9 cellular contexts compared by ENCODE assay signal in the genomic region with DNA sequence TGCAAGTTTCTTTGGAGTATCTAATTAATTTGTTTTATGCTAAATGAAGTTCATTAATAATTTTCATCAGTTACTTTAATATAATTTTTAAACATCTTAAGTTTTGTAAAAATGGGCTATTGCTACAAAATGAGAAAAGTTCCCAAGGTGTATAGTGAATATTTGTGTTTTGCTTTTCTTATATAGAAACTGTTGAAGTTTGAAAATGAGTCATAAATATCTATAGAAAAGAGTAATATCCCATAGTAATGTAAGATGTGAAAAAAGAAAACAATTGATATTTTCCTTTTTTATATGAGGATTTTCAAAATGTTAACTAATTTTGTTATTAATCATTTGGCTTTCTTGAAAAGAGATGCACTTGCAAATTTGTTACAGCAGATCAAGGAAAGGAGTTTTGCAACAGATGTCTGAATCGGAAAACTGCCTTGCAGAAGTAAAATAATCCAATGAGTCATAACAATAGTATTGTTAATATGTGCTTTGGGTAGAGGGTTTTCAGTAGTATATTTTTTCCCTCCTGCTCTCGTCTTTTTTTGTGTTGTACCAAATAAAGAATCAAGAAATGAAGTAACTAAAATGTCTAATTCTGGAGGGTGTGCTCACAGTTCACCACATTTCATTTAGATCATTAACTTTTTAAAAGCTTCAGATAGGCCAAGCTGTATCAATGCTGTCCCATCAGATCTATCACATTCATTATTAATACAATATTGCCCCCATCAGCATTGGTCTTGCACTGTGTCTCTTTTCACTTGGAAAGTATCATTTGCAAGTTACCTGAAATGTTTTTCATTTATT. TPM values are rescaled to one million over a fixed set of nuclear protein-coding genes. Genes with fewer than 3 reads are reported as not detected.
DNase-seq lines count a peak whose midpoint lies in the region; ATAC-seq and TF ChIP-seq lines count a peak whose summit lies in the region.
"Had no signal": no experiment of that assay in that cellular context is flagged by ENCODE, and none has a peak within 500 bp of the region (broad histone marks: within the 10 kb centered on the region; RNA-seq: fewer than 3 reads in every experiment).

No MANE protein-coding gene starts in this region.

- no peak overlapping the region for H3K27ac ChIP-seq in breast epithelium

- no peaks in the 10 kb centered on the region for H3K36me3 Mint-ChIP-seq in MCF 10A (ENCODE audit: insufficient read depth, unreplicated experiment)

- H3K4me3 Mint-ChIP-seq in MCF 10A (ENCODE audit: unreplicated experiment): no peak overlapping the region
- H3K4me3 Mint-ChIP-seq: B cell had no signal

- H3K9me3 Mint-ChIP-seq in MCF 10A (ENCODE audit: unreplicated experiment): no peaks in the 10 kb centered on the region

- POLR2A ChIA-PET in MCF 10A (lab: Yijun Ruan, JAX): interaction anchor here (0.6 to 2.5 kb wide), 7 partner anchors 11 to 145 kb away, joined by 3 to 19 read pairs (median 3); a partner anchor contains a TSS

- H3K9ac ChIP-seq in skeletal muscle satellite cell (ENCODE audit: low read depth, low read length): no peak overlapping the region

- no peaks in the 10 kb centered on the region for H3K27me3 Mint-ChIP-seq in MCF 10A (ENCODE audit: insufficient read depth, unreplicated experiment)
- H3K27me3 Mint-ChIP-seq: B cell had no signal

- H3K27me3 ChIP-seq in breast epithelium (no peaks in the 10 kb centered on the region), skeletal muscle satellite cell (ENCODE audit: control insufficient read depth, insufficient read depth, low read length) (no peaks in the 10 kb centered on the region)

- intact Hi-C loops in MCF 10A (cut with micrococcal nuclease) (loop anchor here (1.0 to 10.0 kb wide), 3 partner anchors 331 to 909 kb away; no protein-coding TSS in a partner anchor), breast epithelium (cut with DNase I; ENCODE audit: low total_unique reads) (no loop called here), left colon (cut with DNase I, micrococcal nuclease) (no loop called here), head of caudate nucleus (cut with DNase I) (no loop called here)

- H3K4me3 ChIP-seq in breast epithelium: no peak overlapping the region
- H3K4me3 ChIP-seq in skeletal muscle satellite cell (ENCODE audit: low read length): no peak overlapping the region

- ATAC-seq in HG02852 (IDR thresholded peaks at IDR 0.05; ENCODE audit: unreplicated experiment) (peak; percentile 79), left colon (no peak)

- TF ChIP-seq POLR2A in breast epithelium (IDR thresholded peaks at IDR 0.05): no peak

- CTCF ChIA-PET in MCF 10A (lab: Yijun Ruan, JAX): interaction anchor here (0.6 to 1.0 kb wide), 5 partner anchors 15 to 933 kb away, joined by 3 read pairs; a partner anchor contains a TSS

- H3K4me2 ChIP-seq in skeletal muscle satellite cell (ENCODE audit: low read length): peak overlapping the region; percentile 62

- H3K36me3 ChIP-seq in breast epithelium: no peaks in the 10 kb centered on the region
- H3K36me3 ChIP-seq in skeletal muscle satellite cell (ENCODE audit: insufficient read depth, low read length): no peaks in the 10 kb centered on the region

- H3K4me1 ChIP-seq in breast epithelium: no peaks in the 10 kb centered on the region
- H3K4me1 ChIP-seq in skeletal muscle satellite cell (ENCODE audit: control insufficient read depth, insufficient read depth, low read length): peaks cover 10% of the 10 kb centered on the region

- H3K9me3 ChIP-seq in breast epithelium (no peaks in the 10 kb centered on the region), skeletal muscle satellite cell (replicated peaks; ENCODE audit: low read length) (no peaks in the 10 kb centered on the region)

- H3K27ac Mint-ChIP-seq in MCF 10A (ENCODE audit: low read depth, unreplicated experiment): no peak overlapping the region
- H3K27ac Mint-ChIP-seq: B cell had no signal

- BruUV-seq in MCF 10A (replicated peaks; lab: Mats Ljungman, UMichigan): no TSS peak

- peak; percentile 27 for TF ChIP-seq CTCF in MCF 10A (IDR thresholded peaks at IDR 0.05; ENCODE audit: unreplicated experiment)
- TF ChIP-seq CTCF in breast epithelium (IDR thresholded peaks at IDR 0.05): no peak

- DNase-seq in MCF 10A (ENCODE audit: unreplicated experiment): peak; percentile 47
- DNase-seq in breast epithelium (ENCODE audit: low spot score in 2 of 2): no peak
- peak; percentile 23 for DNase-seq in RPMI7951 (ENCODE audit: low read depth)
- no peak for DNase-seq in UCSD-AML1 (lab: John Stamatoyannopoulos, UW; ENCODE audit: unreplicated experiment)
- DNase-seq in left colon: no peak
- DNase-seq in head of caudate nucleus: no peak

- H3K4me1 Mint-ChIP-seq in MCF 10A (ENCODE audit: insufficient read depth, unreplicated experiment): peaks cover 5% of the 10 kb centered on the region

RNA-seq across cellular contexts. Expression of a gene that starts 15.5 kb away (rescaled TPM):
- total RNA-seq in MCF 10A (2022) (0.84 and 1.0 TPM in 2 replicates), breast epithelium (1 to 10 TPM; 1.6 to 3.7 (median 1.9) TPM), left colon (1 to 10 TPM; 1.0 to 2.4 TPM)
- total RNA-seq in RPMI7951 (2014; rRNA removed; shearing (Covaris generic)): 1.7 and 2.1 TPM in 2 replicates
- total RNA-seq in skeletal muscle satellite cell (2012; rRNA removed): 1.8 and 2.6 TPM in 2 replicates

RNA-seq across cellular contexts. Expression of a gene that starts 30.2 kb away (rescaled TPM):
- total RNA-seq in MCF 10A (2022): 19.2 and 21.4 TPM in 2 replicates
- total RNA-seq in breast epithelium: 10 to 100 TPM; 11.5 to 32.8 (median 29.5) TPM
- 59.1 and 68.8 TPM in 2 replicates for total RNA-seq in RPMI7951 (2014; rRNA removed; shearing (Covaris generic))
- 20.1 and 20.5 TPM in 2 replicates for total RNA-seq in skeletal muscle satellite cell (2012; rRNA removed)
- total RNA-seq in left colon: 10 to 100 TPM in 1 of 2 donors, 1 to 10 TPM in 1; 7.7 to 11.0 TPM

RNA-seq across cellular contexts. Expression of a gene that starts 55.8 kb away (rescaled TPM):
- total RNA-seq in MCF 10A (2022) (160 and 187 TPM in 2 replicates), breast epithelium (100 to 1,000 TPM; 122 to 270 (median 186) TPM), left colon (100 to 1,000 TPM; 108 to 119 TPM)
- 182 and 188 TPM in 2 replicates for total RNA-seq in RPMI7951 (2014; rRNA removed; shearing (Covaris generic))
- 110 and 125 TPM in 2 replicates for total RNA-seq in skeletal muscle satellite cell (2012; rRNA removed)

Comparison
In these comparisons a context has a peak if more than half of its experiments do, and no peak if none do; other contexts are left out.
1. DNase-seq: peak in MCF 10A (single experiment) and RPMI7951 (single experiment); none in breast epithelium (0 of 2), UCSD-AML1 (single experiment), left colon (0 of 2) and head of caudate nucleus (0 of 42).